In the genomic region with DNA sequence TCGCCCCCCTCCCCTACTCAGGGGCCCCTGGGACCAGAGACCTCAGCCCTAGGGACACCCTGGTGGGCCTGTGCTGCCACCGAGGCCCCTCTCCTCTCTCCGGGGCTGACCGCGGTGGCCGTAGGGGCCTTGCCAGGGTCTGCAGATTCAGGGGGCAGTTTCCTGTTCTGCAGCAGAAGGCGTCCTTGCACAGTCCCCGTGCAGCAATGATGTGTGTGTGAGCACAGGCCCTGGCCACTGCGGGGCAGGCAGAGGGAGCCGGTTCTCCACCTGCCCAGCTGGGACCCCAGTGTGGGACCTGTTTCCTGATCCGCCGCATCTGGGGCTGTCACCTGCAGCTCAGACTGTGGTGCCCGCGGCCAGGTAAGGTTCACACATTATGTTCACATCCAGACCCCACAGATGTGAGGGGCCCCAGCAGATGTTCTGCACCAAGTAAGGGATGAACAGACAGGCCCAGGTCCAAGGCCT, we compare ENCODE assay signal across 26 cellular contexts.
DNase-seq lines count a peak whose midpoint lies in the region; ATAC-seq and TF ChIP-seq lines count a peak whose summit lies in the region.
"Had no signal": no experiment of that assay in that cellular context is flagged by ENCODE, and none has a peak within 500 bp of the region (broad histone marks: within the 10 kb centered on the region; RNA-seq: fewer than 3 reads in every experiment).

No MANE protein-coding gene starts in this region.

- no peaks in the 10 kb centered on the region for H4K20me1 ChIP-seq in SK-N-SH (ENCODE audit: insufficient read depth)
- no peaks in the 10 kb centered on the region for H4K20me1 ChIP-seq in osteoblast (ENCODE audit: insufficient read depth, low read length)

- TF ChIP-seq EP300 in SK-N-SH (IDR thresholded peaks at IDR 0.05; ENCODE audit: borderline replicate concordance in 1 of 2, low read depth in 1 of 2, low read length in 1 of 2): no peak

- peaks cover 13% of the 10 kb centered on the region for H3K27me3 Mint-ChIP-seq in dendritic cell treated with granulocyte-macrophage colony-stimulating factor and Interleukin-4, amounts not matched to agents 40 ng/mL and 50 ng/mL, for 4 days
- H3K27me3 Mint-ChIP-seq: type B pancreatic cell had no signal

- intact Hi-C loops in dendritic cell treated with granulocyte-macrophage colony-stimulating factor and Interleukin-4, amounts not matched to agents 40 ng/mL and 50 ng/mL, for 4 days (cut with micrococcal nuclease): no loop called here
- intact Hi-C loops in A673 (cut with micrococcal nuclease; ENCODE audit: unreplicated experiment): no loop called here

- H3K27ac Mint-ChIP-seq in dendritic cell treated with granulocyte-macrophage colony-stimulating factor and Interleukin-4, amounts not matched to agents 40 ng/mL and 50 ng/mL, for 4 days: peak overlapping the region; percentile 83
- H3K27ac Mint-ChIP-seq: type B pancreatic cell had no signal

- H3K4me3 ChIP-seq in SK-N-SH (ENCODE audit: low read depth in 2 of 2, low read length in 1 of 2) (no peak overlapping the region), H7 (ENCODE audit: insufficient read depth, low read depth, low read length) (no peak overlapping the region), osteoblast (ENCODE audit: insufficient read depth, low read length) (no peak overlapping the region), A673 (ENCODE audit: low read depth, low read length, poor library complexity, severe bottlenecking) (no peak overlapping the region)
- H3K4me3 ChIP-seq: heart right ventricle, lung, ovary, stomach had no signal

- no peak for ATAC-seq in SK-N-SH treated with all-trans-retinoic acid at 6 μM for 48 hours
- ATAC-seq in GM19395 (IDR thresholded peaks at IDR 0.05; ENCODE audit: unreplicated experiment): no peak
- ATAC-seq: HCT116, heart right ventricle, PC-3 had no signal

- H2AFZ ChIP-seq in SK-N-SH (ENCODE audit: low read depth) (no peak overlapping the region), osteoblast (ENCODE audit: low read length) (no peak overlapping the region)

- H3K27me3 ChIP-seq in SK-N-SH (ENCODE audit: insufficient read depth) (no peaks in the 10 kb centered on the region), H7 (ENCODE audit: control insufficient read depth, insufficient read depth, low read length) (no peaks in the 10 kb centered on the region), osteoblast (ENCODE audit: insufficient read depth, low read length) (no peaks in the 10 kb centered on the region), A673 (replicated peaks; ENCODE audit: insufficient read depth, low read depth, low read length, poor library complexity) (no peaks in the 10 kb centered on the region)
- H3K27me3 ChIP-seq: ovary had no signal

- H3K9me2 ChIP-seq in SK-N-SH: no peaks in the 10 kb centered on the region

- POLR2A ChIA-PET in SK-N-SH (lab: Yijun Ruan, JAX): no interaction called here
- POLR2A ChIA-PET in A673 (lab: Charles Lee; ENCODE audit: low non-redundant PET): no interaction called here

- peaks cover 0 to 3% of the 10 kb centered on the region in 2 experiments for H3K36me3 ChIP-seq in SK-N-SH (replicated peaks in 1 of 2; ENCODE audit: control insufficient read depth in 1 of 2, insufficient read depth in 2 of 2, low read length in 1 of 2)
- no peaks in the 10 kb centered on the region for H3K36me3 ChIP-seq in H7 (replicated peaks; ENCODE audit: control insufficient read depth, insufficient read depth, low read length)
- peaks cover 3% of the 10 kb centered on the region for H3K36me3 ChIP-seq in osteoblast (ENCODE audit: insufficient read depth, low read length)
- H3K36me3 ChIP-seq in A673 (ENCODE audit: insufficient read depth, low read length, poor library complexity, severe bottlenecking): no peaks in the 10 kb centered on the region
- H3K36me3 ChIP-seq: BE2C, ovary had no signal

- H3K4me1 ChIP-seq in SK-N-SH (ENCODE audit: control insufficient read depth in 1 of 2, insufficient read depth in 2 of 2, low read depth in 1 of 2, low read length in 1 of 2) (peaks cover 24 to 27% of the 10 kb centered on the region in 2 experiments; a peak in 3 of 4 replicates), osteoblast (ENCODE audit: insufficient read depth, low read length) (peaks cover 40% of the 10 kb centered on the region), A673 (ENCODE audit: insufficient read depth, low read length, poor library complexity, severe bottlenecking) (peaks cover 9% of the 10 kb centered on the region)

- H3F3A ChIP-seq in SK-N-SH (replicated peaks; ENCODE audit: insufficient read depth): peaks cover 19% of the 10 kb centered on the region

- no peaks in the 10 kb centered on the region for H3K9me3 Mint-ChIP-seq in dendritic cell treated with granulocyte-macrophage colony-stimulating factor and Interleukin-4, amounts not matched to agents 40 ng/mL and 50 ng/mL, for 4 days
- H3K9me3 Mint-ChIP-seq: type B pancreatic cell had no signal

- 0 out of 2 replicates have a peak overlapping the region, but pooled peaks have one; percentile 74 for H3K9ac ChIP-seq in SK-N-SH

- BruUV-seq in A673 (replicated peaks; lab: Mats Ljungman, UMichigan): no TSS peak

- H3K27ac ChIP-seq in SK-N-SH (ENCODE audit: low read depth in 2 of 2, low read length in 1 of 2): peak overlapping the region; percentile 86 to 89; a peak in 3 of 4 replicates
- no peak overlapping the region for H3K27ac ChIP-seq in osteoblast (ENCODE audit: low read depth, low read length)
- no peak overlapping the region for H3K27ac ChIP-seq in A673 (ENCODE audit: low read depth, low read length, poor library complexity, severe bottlenecking)
- H3K27ac ChIP-seq: 22Rv1, HL-60, ovary, stomach had no signal

- CTCF ChIA-PET in SK-N-SH (lab: Yijun Ruan, JAX): interaction anchor here (1.4 to 8.4 kb wide), 10 partner anchors 9 to 325 kb away, joined by 3 to 120 read pairs (median 38); partner anchors contain the start of gene NOM1
- CTCF ChIA-PET in A673 (lab: Charles Lee): no interaction called here

- peaks cover 91% of the 10 kb centered on the region for H3K4me1 Mint-ChIP-seq in dendritic cell treated with granulocyte-macrophage colony-stimulating factor and Interleukin-4, amounts not matched to agents 40 ng/mL and 50 ng/mL, for 4 days (ENCODE audit: low read depth)

- TF ChIP-seq RAD21 in SK-N-SH (IDR thresholded peaks at IDR 0.05; ENCODE audit: low read length): no peak

- H3K4me2 ChIP-seq in SK-N-SH (peak overlapping the region; percentile 80; the same call in 1 of the 2 replicates), osteoblast (ENCODE audit: insufficient read depth, low read length) (no peak overlapping the region)

- no peak overlapping the region for H3K4me3 Mint-ChIP-seq in dendritic cell treated with granulocyte-macrophage colony-stimulating factor and Interleukin-4, amounts not matched to agents 40 ng/mL and 50 ng/mL, for 4 days
- H3K4me3 Mint-ChIP-seq: type B pancreatic cell had no signal

- peaks cover 12% of the 10 kb centered on the region for H3K36me3 Mint-ChIP-seq in dendritic cell treated with granulocyte-macrophage colony-stimulating factor and Interleukin-4, amounts not matched to agents 40 ng/mL and 50 ng/mL, for 4 days (ENCODE audit: low read depth)

- DNase-seq in SK-N-SH: peak; percentile 43
- peak; percentile 82 for DNase-seq in H7
- peak; percentile 86 for DNase-seq in osteoblast (ENCODE audit: insufficient read length, low spot score, missing footprints)
- no peak for DNase-seq in A673 (ENCODE audit: low spot score)
- DNase-seq in globus pallidus (ENCODE audit: low spot score): no peak
- DNase-seq: activated CD4-positive, alpha-beta T cell treated with anti-CD3 and anti-CD28 coated beads for 48 hours; anterior cingulate cortex; BE2C; cerebellar nuclear complex; effector CD8-positive, alpha-beta T cell; heart right ventricle; islet precursor cell; NCI-H187; NCI-H82; ovary; stimulated activated CD4-positive, alpha-beta T cell treated with anti-CD3 and anti-CD28 coated beads, Interleukin-2, amount 100 ng/mL, for 24 hours; stomach had no signal

- H3K79me2 ChIP-seq in SK-N-SH (ENCODE audit: insufficient read depth): no peaks in the 10 kb centered on the region
- H3K79me2 ChIP-seq in osteoblast (ENCODE audit: insufficient read depth, low read length): no peaks in the 10 kb centered on the region

- no peak for TF ChIP-seq CTCF in SK-N-SH (IDR thresholded peaks at IDR 0.05)
- no peak for TF ChIP-seq CTCF in osteoblast (IDR thresholded peaks at IDR 0.05; ENCODE audit: extremely low read depth, low read depth, low read length)
- no peak for TF ChIP-seq CTCF in A673 (conservative IDR thresholded peaks at IDR 0.05; ENCODE audit: low read depth, low read length)

- WGBS in SK-N-SH (ENCODE audit: low lambda C conversion rate): 97% methylated on average over 11 of the region's 14 CpGs

- H3K9me3 ChIP-seq in SK-N-SH: no peaks in the 10 kb centered on the region
- H3K9me3 ChIP-seq in osteoblast (ENCODE audit: low read depth, low read length): no peaks in the 10 kb centered on the region
- H3K9me3 ChIP-seq in A673 (ENCODE audit: low read depth, low read length, poor library complexity, severe bottlenecking): no peaks in the 10 kb centered on the region
- H3K9me3 ChIP-seq: BE2C, heart right ventricle, ovary, stomach had no signal

TF ChIP-seq in SK-N-SH, 30 proteins besides CTCF, POLR2A, EP300 and RAD21 (continues in another document):
- TF ChIP-seq USF1 (IDR thresholded peaks at IDR 0.05; ENCODE audit: borderline replicate concordance, low read depth): no peak
- TF ChIP-seq MAX (IDR thresholded peaks at IDR 0.05; ENCODE audit: low read depth): no peak

TF ChIP-seq in SK-N-SH treated with all-trans-retinoic acid at 6 μM for 48 hours, 23 proteins besides CTCF, POLR2A, EP300 and RAD21 (continues in another document):
- TF ChIP-seq OSR1 (CRISPR knock-in tag; IDR thresholded peaks at IDR 0.05) (no peak), ISL1 (CRISPR knock-in tag; IDR thresholded peaks at IDR 0.05) (no peak), CREB5 (CRISPR knock-in tag; IDR thresholded peaks at IDR 0.05; ENCODE audit: low read depth) (no peak), ZC3H10 (CRISPR knock-in tag; IDR thresholded peaks at IDR 0.05) (no peak), PPARA (CRISPR knock-in tag; IDR thresholded peaks at IDR 0.05; ENCODE audit: borderline replicate concordance) (no peak), TCF4 (CRISPR knock-in tag; IDR thresholded peaks at IDR 0.05; ENCODE audit: borderline replicate concordance) (no peak), RARB (CRISPR knock-in tag; IDR thresholded peaks at IDR 0.05) (no peak), ZFP30 (CRISPR knock-in tag; IDR thresholded peaks at IDR 0.05) (no peak), ESRRG (CRISPR knock-in tag; IDR thresholded peaks at IDR 0.05) (no peak), ZNF70 (CRISPR knock-in tag; IDR thresholded peaks at IDR 0.05) (no peak)

Comparison
In these comparisons a context has a peak if more than half of its experiments do, and no peak if none do; other contexts are left out.
1. DNase-seq: peak in SK-N-SH (single experiment), H7 (single experiment) and osteoblast (single experiment); none in A673 (single experiment) and globus pallidus (single experiment).
2. H3K27ac ChIP-seq: peak in SK-N-SH (2 of 2); none in osteoblast (single experiment) and A673 (single experiment).